10 cellular contexts compared by ENCODE assay signal in genomic region chr1:212452323-212453155, GRCh38. TPM values are rescaled to one million over a fixed set of nuclear protein-coding genes. Genes with fewer than 3 reads are reported as not detected.
DNase-seq lines count a peak whose midpoint lies in the region; ATAC-seq and TF ChIP-seq lines count a peak whose summit lies in the region.
"Had no signal": no experiment of that assay in that cellular context is flagged by ENCODE, and none has a peak within 500 bp of the region (broad histone marks: within the 10 kb centered on the region; RNA-seq: fewer than 3 reads in every experiment).

No MANE protein-coding gene starts in this region.

- H3K27me3 Mint-ChIP-seq in neural progenitor cell (ENCODE audit: insufficient read depth, low read depth) = peaks cover 11% of the 10 kb centered on the region
- no peaks in the 10 kb centered on the region for H3K27me3 Mint-ChIP-seq in activated CD8-positive, alpha-beta T cell treated with anti-CD3 and anti-CD28 coated beads, Interleukin-2, amount 10 ng/mL, durations not matched to agents 7 days and 5 days (ENCODE audit: low read depth)
- H3K27me3 Mint-ChIP-seq: CD4-positive, alpha-beta T cell had no signal

- H3K4me3 Mint-ChIP-seq in neural progenitor cell = no peak overlapping the region
- no peak overlapping the region for H3K4me3 Mint-ChIP-seq in activated CD8-positive, alpha-beta T cell treated with anti-CD3 and anti-CD28 coated beads, Interleukin-2, amount 10 ng/mL, durations not matched to agents 7 days and 5 days
- H3K4me3 Mint-ChIP-seq: CD4-positive, alpha-beta T cell had no signal

- H3K36me3 ChIP-seq in neural progenitor cell = no peaks in the 10 kb centered on the region

- H3K4me3 ChIP-seq in neural progenitor cell = no peak overlapping the region

- DNase-seq in Ammon's horn (ENCODE audit: low spot score) (peak; percentile 69), amniotic stem cell (lab: John Stamatoyannopoulos, UW) (peak; percentile 73), foreskin melanocyte (peak; percentile 60), neural progenitor cell (ENCODE audit: low spot score) (no peak), SIG-M5 treated with dmso at 0.1 percent for 504 hours (lab: John Stamatoyannopoulos, UW; ENCODE audit: unreplicated experiment) (no peak), DMS153 treated with DMSO at 0.1 percent for 48 hours (lab: John Stamatoyannopoulos, UW; ENCODE audit: unreplicated experiment) (no peak)
- DNase-seq in stimulated activated CD8-positive, alpha-beta memory T cell treated with anti-CD3 and anti-CD28 coated beads, Interleukin-4, amount 100 ng/mL, for 48 hours = no peak
- DNase-seq in activated CD8-positive, alpha-beta T cell treated with anti-CD3 and anti-CD28 coated beads, Interleukin-2, amount 10 ng/mL, durations not matched to agents 7 days and 5 days = no peak
- DNase-seq: CD4-positive, alpha-beta T cell; NCI-H524 treated with DMSO at 0.1 percent for 48 hours had no signal

- H3K9ac ChIP-seq in neural progenitor cell = no peak overlapping the region

- peak overlapping the region; percentile 48 for H3K27ac Mint-ChIP-seq in neural progenitor cell
- no peak overlapping the region for H3K27ac Mint-ChIP-seq in activated CD8-positive, alpha-beta T cell treated with anti-CD3 and anti-CD28 coated beads, Interleukin-2, amount 10 ng/mL, durations not matched to agents 7 days and 5 days
- H3K27ac Mint-ChIP-seq: CD4-positive, alpha-beta T cell had no signal

- no peak for ATAC-seq in activated CD8-positive, alpha-beta T cell treated with anti-CD3 and anti-CD28 coated beads, Interleukin-2, amount 10 ng/mL, durations not matched to agents 7 days and 5 days

- H3K4me1 Mint-ChIP-seq in neural progenitor cell = peaks cover 40% of the 10 kb centered on the region
- peaks cover 2% of the 10 kb centered on the region for H3K4me1 Mint-ChIP-seq in activated CD8-positive, alpha-beta T cell treated with anti-CD3 and anti-CD28 coated beads, Interleukin-2, amount 10 ng/mL, durations not matched to agents 7 days and 5 days (ENCODE audit: low read depth)

- no peaks in the 10 kb centered on the region for H3K9me3 Mint-ChIP-seq in neural progenitor cell
- no peaks in the 10 kb centered on the region for H3K9me3 Mint-ChIP-seq in activated CD8-positive, alpha-beta T cell treated with anti-CD3 and anti-CD28 coated beads, Interleukin-2, amount 10 ng/mL, durations not matched to agents 7 days and 5 days (ENCODE audit: insufficient read depth)
- H3K9me3 Mint-ChIP-seq: CD4-positive, alpha-beta T cell had no signal

- H3K9me3 ChIP-seq in neural progenitor cell (ENCODE audit: low read depth) = no peaks in the 10 kb centered on the region

- H3K36me3 Mint-ChIP-seq in neural progenitor cell = no peaks in the 10 kb centered on the region
- no peaks in the 10 kb centered on the region for H3K36me3 Mint-ChIP-seq in activated CD8-positive, alpha-beta T cell treated with anti-CD3 and anti-CD28 coated beads, Interleukin-2, amount 10 ng/mL, durations not matched to agents 7 days and 5 days (ENCODE audit: low read depth)

- no peaks in the 10 kb centered on the region for H3K79me2 ChIP-seq in neural progenitor cell (ENCODE audit: low read depth)

- H3K4me2 ChIP-seq in neural progenitor cell = no peak overlapping the region

- peaks cover 8% of the 10 kb centered on the region for H3F3A ChIP-seq in neural progenitor cell (ENCODE audit: low read depth)

- TF ChIP-seq CTCF in neural progenitor cell (IDR thresholded peaks at IDR 0.05) = no peak

- H3K27ac ChIP-seq in neural progenitor cell = no peak overlapping the region

- no peaks in the 10 kb centered on the region for H4K20me1 ChIP-seq in neural progenitor cell (ENCODE audit: low read depth)

- CTCF ChIA-PET in activated CD8-positive, alpha-beta T cell treated with anti-CD3 and anti-CD28 coated beads, Interleukin-2, amount 10 ng/mL, durations not matched to agents 7 days and 5 days (lab: Charles Lee) = interaction anchor here (0.7 to 1.3 kb wide), 3 partner anchors 26 to 772 kb away, joined by 3 to 5 read pairs (median 3); no protein-coding TSS in a partner anchor

- no peaks in the 10 kb centered on the region for H3K27me3 ChIP-seq in neural progenitor cell

- no peak overlapping the region for H2AFZ ChIP-seq in neural progenitor cell (replicated peaks)

- peaks cover 12% of the 10 kb centered on the region for H3K4me1 ChIP-seq in neural progenitor cell

- POLR2A ChIA-PET in activated CD8-positive, alpha-beta T cell treated with anti-CD3 and anti-CD28 coated beads, Interleukin-2, amount 10 ng/mL, durations not matched to agents 7 days and 5 days (lab: Charles Lee) = no interaction called here

RNA-seq across cellular contexts. Expression of gene NENF, which starts 19.8 kb away (rescaled TPM):
- 6.8 and 8.2 TPM in 2 replicates for total RNA-seq in neural progenitor cell (ENCODE audit: low replicate concordance)
- total RNA-seq in activated CD8-positive, alpha-beta T cell treated with anti-CD3 and anti-CD28 coated beads, Interleukin-2, amount 10 ng/mL, durations not matched to agents 7 days and 5 days = 10 to 100 TPM; 29.2 to 29.3 TPM

RNA-seq across cellular contexts. Expression of gene PACC1, which starts 37.9 kb away (rescaled TPM):
- total RNA-seq in neural progenitor cell (ENCODE audit: low replicate concordance) = 16.5 and 21.1 TPM in 2 replicates
- total RNA-seq in activated CD8-positive, alpha-beta T cell treated with anti-CD3 and anti-CD28 coated beads, Interleukin-2, amount 10 ng/mL, durations not matched to agents 7 days and 5 days = 10 to 100 TPM in 1 of 2 experiments, 1 to 10 TPM in 1; 10.0 to 13.2 TPM

Comparison
In these comparisons a context has a peak if more than half of its experiments do, and no peak if none do; other contexts are left out.
1. DNase-seq: peak in Ammon's horn (single experiment), amniotic stem cell (single experiment) and foreskin melanocyte (single experiment); none in neural progenitor cell (single experiment), SIG-M5 treated with dmso at 0.1 percent for 504 hours (single experiment), stimulated activated CD8-positive, alpha-beta memory T cell treated with anti-CD3 and anti-CD28 coated beads, Interleukin-4, amount 100 ng/mL, for 48 hours (single experiment), DMS153 treated with DMSO at 0.1 percent for 48 hours (single experiment) and activated CD8-positive, alpha-beta T cell treated with anti-CD3 and anti-CD28 coated beads, Interleukin-2, amount 10 ng/mL, durations not matched to agents 7 days and 5 days (single experiment).